12 cellular contexts compared by ENCODE assay signal in genomic region chr9:84694248-84694647, GRCh38. TPM values are rescaled to one million over a fixed set of nuclear protein-coding genes. Genes with fewer than 3 reads are reported as not detected.
A peak's percentile ranks its signal among the peaks of the same experiment; 100 is the strongest.
DNase-seq lines count a peak whose midpoint lies in the region; ATAC-seq and TF ChIP-seq lines count a peak whose summit lies in the region.
"Had no signal": no experiment of that assay in that cellular context is flagged by ENCODE, and none has a peak within 500 bp of the region (broad histone marks: within the 10 kb centered on the region; RNA-seq: fewer than 3 reads in every experiment).

No MANE protein-coding gene starts in this region.

- no peaks in the 10 kb centered on the region for H3K36me3 ChIP-seq in heart left ventricle

- TF ChIP-seq CTCF in dorsolateral prefrontal cortex (IDR thresholded peaks at IDR 0.05 in 54 of 56, conservative IDR thresholded peaks at IDR 0.05 in 2 of 56; ENCODE audit: low read depth in 1 of 56, partially characterized antibody in 56 of 56) (no peak), heart left ventricle (IDR thresholded peaks at IDR 0.05) (no peak)

- TF ChIP-seq POLR2A in heart left ventricle (IDR thresholded peaks at IDR 0.05), result no peak

- no peaks in the 10 kb centered on the region for H3K9me3 ChIP-seq in right cardiac atrium (ENCODE audit: control insufficient read depth, low read length)
- H3K9me3 ChIP-seq in heart left ventricle, result no peaks in the 10 kb centered on the region

- WGBS in right cardiac atrium, result 71% methylated on average over 3 of the region's 3 CpGs
- 69 to 82% (median 76%) methylated on average over 3 of the region's 3 CpGs for WGBS in heart left ventricle, 4 donors

- H3K27me3 ChIP-seq in dorsolateral prefrontal cortex (no peaks in the 10 kb centered on the region), right cardiac atrium (ENCODE audit: control insufficient read depth, insufficient read depth) (no peaks in the 10 kb centered on the region), heart left ventricle (no peaks in the 10 kb centered on the region)

- H3K4me1 ChIP-seq in right cardiac atrium (ENCODE audit: control insufficient read depth, insufficient read depth, low read length), result peaks cover 2% of the 10 kb centered on the region
- H3K4me1 ChIP-seq in heart left ventricle, result peaks cover 0 to 6% (median 0%) of the 10 kb centered on the region in 12 donors
- H3K4me1 ChIP-seq: foreskin keratinocyte had no signal

- H3K27ac ChIP-seq in dorsolateral prefrontal cortex (peak overlapping the region in 49 of 59 donors; percentile 0 to 84 (median 45)), right cardiac atrium (ENCODE audit: low read length) (no peak overlapping the region), heart left ventricle (no peak overlapping the region)
- H3K27ac ChIP-seq: foreskin keratinocyte had no signal

- DNase-seq in dorsolateral prefrontal cortex (no peak), 8988T (no peak), right cardiac atrium (no peak), ecto neural progenitor cell (ENCODE audit: low spot score) (no peak), heart left ventricle (no peak)
- DNase-seq: COR-L47, foreskin keratinocyte, Karpas-422, NCI-H524 treated with DMSO at 0.1 percent for 48 hours had no signal

- ATAC-seq in GM18868 (IDR thresholded peaks at IDR 0.05; ENCODE audit: unreplicated experiment) (peak; percentile 75), GM21526 (IDR thresholded peaks at IDR 0.05; ENCODE audit: low FRiP score, unreplicated experiment) (peak; percentile 87), HG03097 (IDR thresholded peaks at IDR 0.05; ENCODE audit: low FRiP score, unreplicated experiment) (peak; percentile 67), right cardiac atrium (no peak), heart left ventricle (no peak)
- ATAC-seq: foreskin keratinocyte had no signal

- intact Hi-C loops in dorsolateral prefrontal cortex (cut with DNase I) (loop anchor here in 1 of 2 donors (10.0 kb wide), 3 partner anchors 61 to 261 kb away; no protein-coding TSS in a partner anchor), right cardiac atrium (cut with DNase I) (loop anchor here in 2 of 4 donors (10.0 kb wide), 3 partner anchors 251 to 451 kb away; no protein-coding TSS in a partner anchor), heart left ventricle (cut with DNase I) (loop anchor here in 8 of 10 donors (10.0 kb wide), 3 partner anchors 451 to 921 kb away; no protein-coding TSS in a partner anchor)

- H3K4me3 ChIP-seq in dorsolateral prefrontal cortex, result peak overlapping the region in 33 of 59 donors; percentile 1 to 54 (median 22)
- H3K4me3 ChIP-seq in right cardiac atrium (ENCODE audit: low read length), result no peak overlapping the region
- no peak overlapping the region for H3K4me3 ChIP-seq in heart left ventricle

RNA-seq across cellular contexts. Expression of gene NTRK2, which starts 24.7 kb away (rescaled TPM):
- total RNA-seq in dorsolateral prefrontal cortex, result 100 to 1,000 TPM; 245 to 827 (median 463) TPM
- total RNA-seq in right cardiac atrium, result 10 to 100 TPM; 24.0 to 55.3 (median 39.7) TPM
- polyA plus RNA-seq in right cardiac atrium, result 9.6 TPM
- total RNA-seq in heart left ventricle, result 10 to 100 TPM in 1 of 9 donors, 1 to 10 TPM in 7, under 1 TPM in 1; 0.86 to 16.0 (median 3.9) TPM
- 1 to 10 TPM; 1.1 to 1.3 TPM for polyA plus RNA-seq in heart left ventricle

Comparison
In these comparisons a context has a peak if more than half of its experiments do, and no peak if none do; other contexts are left out.
1. ATAC-seq: peak in GM18868 (single experiment), GM21526 (single experiment) and HG03097 (single experiment); none in right cardiac atrium (0 of 2) and heart left ventricle (0 of 4).
2. H3K27ac ChIP-seq: peak in dorsolateral prefrontal cortex (49 of 59); none in right cardiac atrium (single experiment) and heart left ventricle (0 of 12).
3. H3K4me3 ChIP-seq: peak in dorsolateral prefrontal cortex (33 of 59); none in right cardiac atrium (single experiment) and heart left ventricle (0 of 12).
4. RNA of gene NTRK2, which starts 24.7 kb away (total RNA-seq): 245 to 827 TPM in dorsolateral prefrontal cortex; 24.0 to 55.3 TPM in right cardiac atrium and 0.86 to 16.0 TPM in heart left ventricle; every median in the first group is over 4 times any median in the second.